In the genomic region with DNA sequence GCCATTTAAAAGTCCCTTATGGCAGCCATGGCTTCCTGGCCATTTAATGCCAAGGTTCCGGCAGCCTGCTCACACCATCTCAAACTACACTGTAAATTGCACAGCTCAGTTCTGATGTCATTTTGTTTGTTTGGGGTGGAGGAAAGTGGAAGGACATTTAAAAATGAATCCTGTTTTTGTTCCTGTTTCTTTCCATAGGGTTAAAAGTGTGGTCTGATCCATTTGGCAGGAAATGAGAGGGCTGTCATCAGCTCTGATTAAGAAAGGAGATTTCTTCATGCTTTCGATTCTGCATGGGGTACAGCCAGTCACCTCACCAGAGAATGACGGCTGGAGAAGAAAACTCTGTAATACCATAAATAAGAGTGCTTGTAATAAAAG, we compare ENCODE assay signal across 10 cellular contexts. TPM values are rescaled to one million over a fixed set of nuclear protein-coding genes. Genes with fewer than 3 reads are reported as not detected.
DNase-seq lines count a peak whose midpoint lies in the region; ATAC-seq and TF ChIP-seq lines count a peak whose summit lies in the region.
"Had no signal": no experiment of that assay in that cellular context is flagged by ENCODE, and none has a peak within 500 bp of the region (broad histone marks: within the 10 kb centered on the region; RNA-seq: fewer than 3 reads in every experiment).

No MANE protein-coding gene starts in this region.

- H3K27me3 ChIP-seq in ACC112 (ENCODE audit: insufficient read depth, low read length) = no peaks in the 10 kb centered on the region
- no peaks in the 10 kb centered on the region for H3K27me3 ChIP-seq in lower lobe of right lung (ENCODE audit: low read depth)
- H3K27me3 ChIP-seq: adrenal gland had no signal

- H3K4me1 ChIP-seq in ACC112 (ENCODE audit: control insufficient read depth, insufficient read depth, low read length, unreplicated experiment) (peaks cover 13% of the 10 kb centered on the region), lower lobe of right lung (peaks cover 40% of the 10 kb centered on the region)

- H3K36me3 ChIP-seq in ACC112 (ENCODE audit: insufficient read depth, low read length) (no peaks in the 10 kb centered on the region), lower lobe of right lung (no peaks in the 10 kb centered on the region)
- H3K36me3 ChIP-seq: adrenal gland had no signal

- DNase-seq in NCI-H146 (lab: John Stamatoyannopoulos, UW) (peak; percentile 46), choroid plexus epithelial cell (ENCODE audit: low read depth) (peak; percentile 85), lower lobe of right lung (no peak), HK-2 (ENCODE audit: unreplicated experiment) (no peak), cerebellum (ENCODE audit: low spot score) (no peak), T1000 (lab: John Stamatoyannopoulos, UW) (no peak), 8988T (no peak)
- DNase-seq: RPMI8226 had no signal

- no peaks in the 10 kb centered on the region for H3K9me3 ChIP-seq in lower lobe of right lung
- H3K9me3 ChIP-seq: adrenal gland had no signal

- peak overlapping the region; percentile 60 for H3K4me3 ChIP-seq in ACC112 (ENCODE audit: low read depth, low read length)
- H3K4me3 ChIP-seq in choroid plexus epithelial cell (ENCODE audit: low read depth, low read length) = peak overlapping the region; percentile 20
- no peak overlapping the region for H3K4me3 ChIP-seq in lower lobe of right lung
- H3K4me3 ChIP-seq: adrenal gland had no signal

- ATAC-seq in lower lobe of right lung = peak; percentile 66 to 75

- H2AFZ ChIP-seq in ACC112 (ENCODE audit: low read length, unreplicated experiment) = peak overlapping the region; percentile 45

- TF ChIP-seq CTCF in choroid plexus epithelial cell (conservative IDR thresholded peaks at IDR 0.05; ENCODE audit: low read depth, low read length) (no peak), lower lobe of right lung (IDR thresholded peaks at IDR 0.05) (no peak)

- peak overlapping the region; percentile 25 for H3K27ac ChIP-seq in ACC112 (ENCODE audit: low read depth, low read length)
- peak overlapping the region; percentile 71 for H3K27ac ChIP-seq in lower lobe of right lung

- H3K79me2 ChIP-seq in ACC112 (ENCODE audit: control insufficient read depth, insufficient read depth, low read length, unreplicated experiment) = no peaks in the 10 kb centered on the region

- intact Hi-C loops in lower lobe of right lung (cut with DNase I) = no loop called here

RNA-seq across cellular contexts. Expression of a gene that starts 14.9 kb away (rescaled TPM):
- total RNA-seq in lower lobe of right lung = 25.7 TPM
- total RNA-seq in cerebellum = 11.6 TPM

Comparison
In these comparisons a context has a peak if more than half of its experiments do, and no peak if none do; other contexts are left out.
1. DNase-seq: peak in NCI-H146 (single experiment) and choroid plexus epithelial cell (single experiment); none in lower lobe of right lung (single experiment), HK-2 (single experiment), cerebellum (single experiment), T1000 (single experiment) and 8988T (single experiment).